Comparison of ENCODE assay signal across 18 cellular contexts in the genomic region with DNA sequence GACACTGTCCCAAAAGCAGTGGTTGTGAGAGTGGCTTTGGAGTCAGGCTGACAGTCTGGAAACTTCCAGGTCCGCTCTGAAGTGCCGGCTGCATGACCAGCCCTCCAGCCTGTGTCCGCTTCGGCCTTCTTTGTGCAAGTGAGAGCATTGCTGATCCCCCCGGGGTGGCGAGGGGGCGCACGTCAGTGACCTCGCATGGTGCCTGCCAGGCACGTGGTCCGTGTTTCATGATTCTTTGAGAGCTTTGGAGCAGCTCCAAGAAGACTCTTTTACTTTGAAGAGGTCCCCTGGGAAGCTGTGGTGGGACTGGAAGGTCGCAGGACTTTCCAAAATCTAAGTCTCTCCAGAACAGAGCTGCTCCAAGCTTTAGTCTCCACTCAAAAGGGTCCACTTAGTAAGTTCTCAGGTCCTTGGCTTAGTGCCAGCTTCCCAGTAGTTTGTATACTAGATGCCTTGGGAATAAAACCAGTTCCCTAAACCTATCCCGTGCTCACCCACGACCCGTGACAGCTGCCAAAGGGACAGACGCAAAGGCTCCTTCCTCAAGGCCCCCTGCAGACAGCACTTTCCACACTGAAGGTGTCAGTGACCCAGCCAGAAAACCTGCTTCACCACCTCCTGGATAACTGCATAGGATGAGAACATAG.
A peak's percentile ranks its signal among the peaks of the same experiment; 100 is the strongest.
DNase-seq lines count a peak whose midpoint lies in the region; ATAC-seq and TF ChIP-seq lines count a peak whose summit lies in the region.
"Had no signal": no experiment of that assay in that cellular context is flagged by ENCODE, and none has a peak within 500 bp of the region (broad histone marks: within the 10 kb centered on the region; RNA-seq: fewer than 3 reads in every experiment).

No MANE protein-coding gene starts in this region.

- no peak for TF ChIP-seq CTCF in left ventricle myocardium inferior (IDR thresholded peaks at IDR 0.05; ENCODE audit: borderline replicate concordance)
- no peak for TF ChIP-seq CTCF in uterus (IDR thresholded peaks at IDR 0.05)

- no peak overlapping the region for H3K4me3 ChIP-seq in left ventricle myocardium inferior
- no peak overlapping the region for H3K4me3 ChIP-seq in uterus
- H3K4me3 ChIP-seq: esophagus squamous epithelium, GM12878, smooth muscle cell had no signal

- intact Hi-C loops in left cardiac atrium (cut with DNase I) (no loop called here), cardiac septum (cut with DNase I) (no loop called here), left ventricle myocardium inferior (cut with micrococcal nuclease) (no loop called here), uterus (cut with DNase I; ENCODE audit: low total_unique reads) (no loop called here)

- no peak for TF ChIP-seq POLR2A in uterus (IDR thresholded peaks at IDR 0.05)

- H3K27me3 ChIP-seq in left ventricle myocardium inferior (ENCODE audit: low read depth) (no peaks in the 10 kb centered on the region), uterus (no peaks in the 10 kb centered on the region)
- H3K27me3 ChIP-seq: esophagus squamous epithelium had no signal

- H3K36me3 ChIP-seq in left ventricle myocardium inferior (peaks cover 40% of the 10 kb centered on the region), uterus (no peaks in the 10 kb centered on the region)

- DNase-seq in left cardiac atrium (peak; percentile 35), cardiac septum (ENCODE audit: low spot score) (no peak), NCI-H2171 (lab: John Stamatoyannopoulos, UW) (peak; percentile 40), left ventricle myocardium inferior (peak; percentile 55), uterus (peak in 1 of 2 donors; percentile 18)
- no peak for DNase-seq in stimulated activated CD4-positive, alpha-beta T cell treated with anti-CD3 and anti-CD28 coated beads, Interleukin-12 subunit alpha, Interleukin-12 subunit beta, amount 100 ng/mL, for 4 hours
- no peak for DNase-seq in activated T-cell treated with anti-CD3 and anti-CD28 coated beads, Interleukin-2, amount 50 U/mL, for 1 hour
- DNase-seq: activated CD8-positive, alpha-beta T cell treated with anti-CD3 and anti-CD28 coated beads for 36 hours; effector CD4-positive, alpha-beta T cell; esophagus squamous epithelium; GDM1; NCI-H1048; SHP77; stimulated activated CD8-positive, alpha-beta memory T cell treated with anti-CD3 and anti-CD28 coated beads, Interleukin-4, amount 100 ng/mL, for 48 hours had no signal

- ATAC-seq in left cardiac atrium (peak in 1 of 2 donors; percentile 21), HG03439 (IDR thresholded peaks at IDR 0.05; ENCODE audit: unreplicated experiment) (no peak)
- ATAC-seq: activated CD8-positive, alpha-beta T cell treated with anti-CD3 and anti-CD28 coated beads for 36 hours; GM12878 had no signal

- H3K9me3 ChIP-seq in left ventricle myocardium inferior (replicated peaks) (no peaks in the 10 kb centered on the region), uterus (no peaks in the 10 kb centered on the region)
- H3K9me3 ChIP-seq: esophagus squamous epithelium had no signal

- H3K27ac ChIP-seq in left ventricle myocardium inferior (replicated peaks), result peak overlapping the region; percentile 25
- H3K27ac ChIP-seq in uterus, result peak overlapping the region; percentile 8 to 57
- H3K27ac ChIP-seq: esophagus squamous epithelium, parathyroid adenoma had no signal

- peaks cover 60% of the 10 kb centered on the region for H3K4me1 ChIP-seq in left ventricle myocardium inferior
- H3K4me1 ChIP-seq in uterus, result no peaks in the 10 kb centered on the region
- H3K4me1 ChIP-seq: parathyroid adenoma had no signal

Comparison
In these comparisons a context has a peak if more than half of its experiments do, and no peak if none do; other contexts are left out.
1. DNase-seq: peak in left cardiac atrium (single experiment), NCI-H2171 (single experiment) and left ventricle myocardium inferior (single experiment); none in cardiac septum (single experiment), stimulated activated CD4-positive, alpha-beta T cell treated with anti-CD3 and anti-CD28 coated beads, Interleukin-12 subunit alpha, Interleukin-12 subunit beta, amount 100 ng/mL, for 4 hours (single experiment) and activated T-cell treated with anti-CD3 and anti-CD28 coated beads, Interleukin-2, amount 50 U/mL, for 1 hour (single experiment).